In genomic region chr12:5746496-5746895, GRCh38 we compare ENCODE assay signal across 24 cellular contexts.
"Had no signal": no experiment of that assay in that cellular context is flagged by ENCODE, and none has a peak within 500 bp of the region (broad histone marks: within the 10 kb centered on the region; RNA-seq: fewer than 3 reads in every experiment).

No MANE protein-coding gene starts in this region.

- DNase-seq: activated CD4-positive, alpha-beta T cell treated with anti-CD3 and anti-CD28 coated beads for 4 hours; activated CD4-positive, alpha-beta T cell treated with anti-CD3 and anti-CD28 coated beads, Interleukin-2, amount 50 U/mL, for 4 hours; activated CD8-positive, alpha-beta memory T cell treated with anti-CD3 and anti-CD28 coated beads, Interleukin-2, amount 10 ng/mL, durations not matched to agents 7 days and 5 days; activated effector memory CD4-positive, alpha-beta T cell treated with Interleukin-2 at 50 U/mL for 16 hours; activated naive CD4-positive, alpha-beta T cell; activated T-cell treated with anti-CD3 and anti-CD28 coated beads, Interleukin-2, amount 50 U/mL, for 24 hours; amygdala; brain microvascular endothelial cell; IMR-90; KBM-7; NCI-H1048; NCI-H1930; NCI-H2171; NCI-H510A; NCI-H526 treated with DMSO at 0.1 percent for 48 hours; NCI-H82; Right ventricle myocardium superior; RPMI8226; SJCRH30; SK-N-SH; T-helper 1 cell; WERI-Rb-1 had no signal

- H3K4me1 Mint-ChIP-seq: activated CD8-positive, alpha-beta memory T cell treated with anti-CD3 and anti-CD28 coated beads, Interleukin-2, amount 10 ng/mL, durations not matched to agents 7 days and 5 days had no signal

- H3K27me3 Mint-ChIP-seq: activated CD8-positive, alpha-beta memory T cell treated with anti-CD3 and anti-CD28 coated beads, Interleukin-2, amount 10 ng/mL, durations not matched to agents 7 days and 5 days; activated naive CD4-positive, alpha-beta T cell treated with anti-CD3 and anti-CD28 coated beads, Interleukin-2, amount 50 U/mL, for 24 hours; activated T-cell treated with anti-CD3 and anti-CD28 coated beads, Interleukin-2, amount 50 U/mL, for 24 hours had no signal

- H3K9me3 Mint-ChIP-seq: activated naive CD4-positive, alpha-beta T cell treated with anti-CD3 and anti-CD28 coated beads, Interleukin-2, amount 50 U/mL, for 24 hours; activated T-cell treated with anti-CD3 and anti-CD28 coated beads, Interleukin-2, amount 50 U/mL, for 24 hours; activated T-helper 1 cell treated with anti-CD3 and anti-CD28 coated beads, Interleukin-12 subunit alpha, Interleukin-12 subunit beta, Interleukin-2, Interleukin-4 antibody, amounts not matched to agents 30 ng/mL and 10 ng/mL and 1 ng/mL, durations not matched to agents 14 hours and 24 hours and 36 hours had no signal

- H3K27ac Mint-ChIP-seq: activated CD8-positive, alpha-beta memory T cell treated with anti-CD3 and anti-CD28 coated beads, Interleukin-2, amount 10 ng/mL, durations not matched to agents 7 days and 5 days; activated naive CD4-positive, alpha-beta T cell treated with anti-CD3 and anti-CD28 coated beads, Interleukin-2, amount 50 U/mL, for 24 hours; activated T-cell treated with anti-CD3 and anti-CD28 coated beads, Interleukin-2, amount 50 U/mL, for 24 hours; activated T-helper 1 cell treated with anti-CD3 and anti-CD28 coated beads, Interleukin-12 subunit alpha, Interleukin-12 subunit beta, Interleukin-2, Interleukin-4 antibody, amounts not matched to agents 30 ng/mL and 10 ng/mL and 1 ng/mL, durations not matched to agents 14 hours and 24 hours and 36 hours had no signal

- H3K36me3 Mint-ChIP-seq: activated CD8-positive, alpha-beta memory T cell treated with anti-CD3 and anti-CD28 coated beads, Interleukin-2, amount 10 ng/mL, durations not matched to agents 7 days and 5 days; activated naive CD4-positive, alpha-beta T cell treated with anti-CD3 and anti-CD28 coated beads, Interleukin-2, amount 50 U/mL, for 24 hours had no signal

- ATAC-seq: activated CD8-positive, alpha-beta memory T cell treated with anti-CD3 and anti-CD28 coated beads, Interleukin-2, amount 10 ng/mL, durations not matched to agents 7 days and 5 days had no signal

- H3K4me3 Mint-ChIP-seq: activated CD8-positive, alpha-beta memory T cell treated with anti-CD3 and anti-CD28 coated beads, Interleukin-2, amount 10 ng/mL, durations not matched to agents 7 days and 5 days; activated naive CD4-positive, alpha-beta T cell treated with anti-CD3 and anti-CD28 coated beads, Interleukin-2, amount 50 U/mL, for 24 hours; activated T-cell treated with anti-CD3 and anti-CD28 coated beads, Interleukin-2, amount 50 U/mL, for 24 hours; activated T-helper 1 cell treated with anti-CD3 and anti-CD28 coated beads, Interleukin-12 subunit alpha, Interleukin-12 subunit beta, Interleukin-2, Interleukin-4 antibody, amounts not matched to agents 30 ng/mL and 10 ng/mL and 1 ng/mL, durations not matched to agents 14 hours and 24 hours and 36 hours had no signal
